Comparison of ENCODE assay signal across 8 cellular contexts in genomic region chr11:72812604-72812967, GRCh38.
A peak's percentile ranks its signal among the peaks of the same experiment; 100 is the strongest.
DNase-seq lines count a peak whose midpoint lies in the region; ATAC-seq and TF ChIP-seq lines count a peak whose summit lies in the region.

No MANE protein-coding gene starts in this region.

- peak overlapping the region; percentile 90 to 94 (median 93) for H3K4me3 Mint-ChIP-seq in nephron

- peak overlapping the region; percentile 85 for H3K4me3 ChIP-seq in brain microvascular endothelial cell (ENCODE audit: low read depth, low read length)

- H3K36me3 Mint-ChIP-seq in nephron (ENCODE audit: low read depth), result peaks cover 10% of the 10 kb centered on the region

- H3K27ac Mint-ChIP-seq in nephron, result peak overlapping the region; percentile 82 to 96 (median 85)

- DNase-seq in NCI-H446 treated with DMSO at 0.1 percent for 48 hours (lab: John Stamatoyannopoulos, UW) (peak; percentile 43), NCI-H446 (lab: John Stamatoyannopoulos, UW) (no peak), NCI-H345 (lab: John Stamatoyannopoulos, UW) (peak; percentile 64), brain microvascular endothelial cell (no peak), OCI-M2 (lab: John Stamatoyannopoulos, UW; ENCODE audit: unreplicated experiment) (no peak), HCEC 1CT (no peak)

- no peak for ATAC-seq in HG02642 (IDR thresholded peaks at IDR 0.05; ENCODE audit: poor library complexity, unreplicated experiment)

- TF ChIP-seq CTCF in brain microvascular endothelial cell (IDR thresholded peaks at IDR 0.05; ENCODE audit: low read depth, low read length, missing control alignments), result no peak
- no peak for TF ChIP-seq CTCF in nephron (IDR thresholded peaks at IDR 0.05; ENCODE audit: unreplicated experiment in 3 of 3)

- H3K27me3 Mint-ChIP-seq in nephron (ENCODE audit: low read depth), result peaks cover 4% of the 10 kb centered on the region

- peaks cover 4% of the 10 kb centered on the region for H3K36me3 ChIP-seq in brain microvascular endothelial cell (replicated peaks)

- in situ Hi-C loops in brain microvascular endothelial cell (cut with HindIII; ENCODE audit: low pct_ligation_motif_present, low sequenced_read_pairs), result no loop called here

- H3K27me3 ChIP-seq in brain microvascular endothelial cell (replicated peaks), result no peaks in the 10 kb centered on the region

- no peaks in the 10 kb centered on the region for H3K9me3 Mint-ChIP-seq in nephron

- H3K4me1 Mint-ChIP-seq in nephron, result peaks cover 29% of the 10 kb centered on the region

- no peak overlapping the region for H3K27ac ChIP-seq in brain microvascular endothelial cell

Comparison
In these comparisons a context has a peak if more than half of its experiments do, and no peak if none do; other contexts are left out.
1. DNase-seq: peak in NCI-H446 treated with DMSO at 0.1 percent for 48 hours (single experiment) and NCI-H345 (single experiment); none in NCI-H446 (0 of 2), brain microvascular endothelial cell (single experiment), OCI-M2 (single experiment) and HCEC 1CT (single experiment).